ENCODE assay signal across 1 cellular context in genomic region chr6:148780918-148781436, GRCh38.
TF ChIP-seq lines count a peak whose summit lies in the region.

No MANE protein-coding gene starts in this region.

TF ChIP-seq in GM12878, 131 proteins besides CTCF, POLR2A, EP300 and RAD21 (continued from another document and continues in another):
- TF ChIP-seq, protein P1, sequence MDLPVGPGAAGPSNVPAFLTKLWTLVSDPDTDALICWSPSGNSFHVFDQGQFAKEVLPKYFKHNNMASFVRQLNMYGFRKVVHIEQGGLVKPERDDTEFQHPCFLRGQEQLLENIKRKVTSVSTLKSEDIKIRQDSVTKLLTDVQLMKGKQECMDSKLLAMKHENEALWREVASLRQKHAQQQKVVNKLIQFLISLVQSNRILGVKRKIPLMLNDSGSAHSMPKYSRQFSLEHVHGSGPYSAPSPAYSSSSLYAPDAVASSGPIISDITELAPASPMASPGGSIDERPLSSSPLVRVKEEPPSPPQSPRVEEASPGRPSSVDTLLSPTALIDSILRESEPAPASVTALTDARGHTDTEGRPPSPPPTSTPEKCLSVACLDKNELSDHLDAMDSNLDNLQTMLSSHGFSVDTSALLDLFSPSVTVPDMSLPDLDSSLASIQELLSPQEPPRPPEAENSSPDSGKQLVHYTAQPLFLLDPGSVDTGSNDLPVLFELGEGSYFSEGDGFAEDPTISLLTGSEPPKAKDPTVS (IDR thresholded peaks at IDR 0.05; ENCODE audit: low read depth, low read length), result no peak
- TF ChIP-seq MYC (IDR thresholded peaks at IDR 0.05; ENCODE audit: insufficient read depth, insufficient read length, insufficient replicate concordance, low read length, severe bottlenecking) (no peak), PAX8 (IDR thresholded peaks at IDR 0.05) (no peak), KAT2A (conservative IDR thresholded peaks at IDR 0.05; ENCODE audit: control insufficient read depth, low read depth, low read length) (no peak), SREBF1 (IDR thresholded peaks at IDR 0.05; ENCODE audit: low read length) (no peak), SMAD5 (IDR thresholded peaks at IDR 0.05; ENCODE audit: low read depth) (no peak), TCF3 (IDR thresholded peaks at IDR 0.05; ENCODE audit: borderline replicate concordance, insufficient read depth, low read depth, low read length) (no peak), NBN (IDR thresholded peaks at IDR 0.05) (no peak), SIX5 (IDR thresholded peaks at IDR 0.05; ENCODE audit: low read depth, low read length, severe bottlenecking) (no peak), POLR2AphosphoS5 (IDR thresholded peaks at IDR 0.05; ENCODE audit: low read length) (no peak), GABPA (IDR thresholded peaks at IDR 0.05; ENCODE audit: low read depth) (no peak), ZSCAN29 (IDR thresholded peaks at IDR 0.05) (no peak), LARP7 (IDR thresholded peaks at IDR 0.05) (no peak), TBL1XR1 (IDR thresholded peaks at IDR 0.05; ENCODE audit: low read depth, low read length) (peak; percentile 57; the same call in 1 of the 2 replicates), FOXK2 (IDR thresholded peaks at IDR 0.05) (no peak), BCL11A (IDR thresholded peaks at IDR 0.05; ENCODE audit: low read depth, low read length) (no peak), EED (IDR thresholded peaks at IDR 0.05; ENCODE audit: low read depth) (peak; percentile 58; the same call in 1 of the 2 replicates), MYB (IDR thresholded peaks at IDR 0.05; ENCODE audit: borderline replicate concordance, low read depth, low read length) (no peak), ZNF207 (IDR thresholded peaks at IDR 0.05; ENCODE audit: borderline replicate concordance) (no peak), PAX5 (IDR thresholded peaks at IDR 0.05; ENCODE audit: borderline replicate concordance, low read depth, low read length) (0 out of 2 replicates have a peak, but pooled peaks have one; percentile 20), SRF (IDR thresholded peaks at IDR 0.05; ENCODE audit: low read depth in 2 of 2, low read length in 2 of 2) (no peak), USF1 (IDR thresholded peaks at IDR 0.05; ENCODE audit: borderline replicate concordance, extremely low read length, insufficient read depth, low read depth, low read length) (no peak), PML (IDR thresholded peaks at IDR 0.05; ENCODE audit: low read length) (no peak), IKZF1 (conservative IDR thresholded peaks at IDR 0.05) (peak; percentile 59), YY1 (IDR thresholded peaks at IDR 0.05; ENCODE audit: low read depth, low read length) (no peak), KDM1A (IDR thresholded peaks at IDR 0.05; ENCODE audit: borderline replicate concordance) (no peak), WRNIP1 (IDR thresholded peaks at IDR 0.05; ENCODE audit: borderline replicate concordance, low read depth, low read length) (no peak), SPI1 (IDR thresholded peaks at IDR 0.05; ENCODE audit: borderline replicate concordance, insufficient read depth, low read depth, low read length) (peak; percentile 32; the same call in 1 of the 2 replicates), SMARCA5 (IDR thresholded peaks at IDR 0.05) (no peak), ZNF274 (IDR thresholded peaks at IDR 0.05; ENCODE audit: insufficient read depth, insufficient read length) (no peak), NFIC (IDR thresholded peaks at IDR 0.05; ENCODE audit: low read depth, low read length) (peak; percentile 79), RAD51 (IDR thresholded peaks at IDR 0.05) (0 out of 2 replicates have a peak, but pooled peaks have one; percentile 45), MXI1 (IDR thresholded peaks at IDR 0.05; ENCODE audit: low read depth, low read length) (peak; percentile 82), SIN3A (IDR thresholded peaks at IDR 0.05; ENCODE audit: low read depth, low read length) (no peak), SUPT20H (IDR thresholded peaks at IDR 0.05; ENCODE audit: borderline replicate concordance, control insufficient read depth, low read depth, low read length) (no peak), ESRRA (IDR thresholded peaks at IDR 0.05; ENCODE audit: low read length) (no peak), IRF4 (IDR thresholded peaks at IDR 0.05; ENCODE audit: low read depth, low read length) (peak; percentile 85), MTA2 (IDR thresholded peaks at IDR 0.05; ENCODE audit: low read depth) (peak; percentile 85), SMAD1 (IDR thresholded peaks at IDR 0.05; ENCODE audit: low read depth, partially characterized antibody) (no peak), NFXL1 (IDR thresholded peaks at IDR 0.05; ENCODE audit: borderline replicate concordance) (no peak), RBBP5 (conservative IDR thresholded peaks at IDR 0.05) (no peak), NR2C1 (IDR thresholded peaks at IDR 0.05) (no peak), STAT3 (IDR thresholded peaks at IDR 0.05; ENCODE audit: low read depth, low read length) (no peak), BCL3 (IDR thresholded peaks at IDR 0.05; ENCODE audit: borderline replicate concordance, insufficient read depth, low read depth, low read length, poor library complexity, severe bottlenecking) (no peak)
- TF ChIP-seq, protein P2, sequence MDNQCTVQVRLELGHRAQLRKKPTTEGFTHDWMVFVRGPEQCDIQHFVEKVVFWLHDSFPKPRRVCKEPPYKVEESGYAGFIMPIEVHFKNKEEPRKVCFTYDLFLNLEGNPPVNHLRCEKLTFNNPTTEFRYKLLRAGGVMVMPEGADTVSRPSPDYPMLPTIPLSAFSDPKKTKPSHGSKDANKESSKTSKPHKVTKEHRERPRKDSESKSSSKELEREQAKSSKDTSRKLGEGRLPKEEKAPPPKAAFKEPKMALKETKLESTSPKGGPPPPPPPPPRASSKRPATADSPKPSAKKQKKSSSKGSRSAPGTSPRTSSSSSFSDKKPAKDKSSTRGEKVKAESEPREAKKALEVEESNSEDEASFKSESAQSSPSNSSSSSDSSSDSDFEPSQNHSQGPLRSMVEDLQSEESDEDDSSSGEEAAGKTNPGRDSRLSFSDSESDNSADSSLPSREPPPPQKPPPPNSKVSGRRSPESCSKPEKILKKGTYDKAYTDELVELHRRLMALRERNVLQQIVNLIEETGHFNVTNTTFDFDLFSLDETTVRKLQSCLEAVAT (IDR thresholded peaks at IDR 0.05), result peak; percentile 55
- TF ChIP-seq, protein P3, sequence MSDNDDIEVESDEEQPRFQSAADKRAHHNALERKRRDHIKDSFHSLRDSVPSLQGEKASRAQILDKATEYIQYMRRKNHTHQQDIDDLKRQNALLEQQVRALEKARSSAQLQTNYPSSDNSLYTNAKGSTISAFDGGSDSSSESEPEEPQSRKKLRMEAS (IDR thresholded peaks at IDR 0.05; ENCODE audit: low read depth, low read length), result no peak
- TF ChIP-seq, protein P4, sequence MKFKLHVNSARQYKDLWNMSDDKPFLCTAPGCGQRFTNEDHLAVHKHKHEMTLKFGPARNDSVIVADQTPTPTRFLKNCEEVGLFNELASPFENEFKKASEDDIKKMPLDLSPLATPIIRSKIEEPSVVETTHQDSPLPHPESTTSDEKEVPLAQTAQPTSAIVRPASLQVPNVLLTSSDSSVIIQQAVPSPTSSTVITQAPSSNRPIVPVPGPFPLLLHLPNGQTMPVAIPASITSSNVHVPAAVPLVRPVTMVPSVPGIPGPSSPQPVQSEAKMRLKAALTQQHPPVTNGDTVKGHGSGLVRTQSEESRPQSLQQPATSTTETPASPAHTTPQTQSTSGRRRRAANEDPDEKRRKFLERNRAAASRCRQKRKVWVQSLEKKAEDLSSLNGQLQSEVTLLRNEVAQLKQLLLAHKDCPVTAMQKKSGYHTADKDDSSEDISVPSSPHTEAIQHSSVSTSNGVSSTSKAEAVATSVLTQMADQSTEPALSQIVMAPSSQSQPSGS (IDR thresholded peaks at IDR 0.05; ENCODE audit: low read length), result peak; percentile 81; the same call in 1 of the 2 replicates
- TF ChIP-seq, protein P5, sequence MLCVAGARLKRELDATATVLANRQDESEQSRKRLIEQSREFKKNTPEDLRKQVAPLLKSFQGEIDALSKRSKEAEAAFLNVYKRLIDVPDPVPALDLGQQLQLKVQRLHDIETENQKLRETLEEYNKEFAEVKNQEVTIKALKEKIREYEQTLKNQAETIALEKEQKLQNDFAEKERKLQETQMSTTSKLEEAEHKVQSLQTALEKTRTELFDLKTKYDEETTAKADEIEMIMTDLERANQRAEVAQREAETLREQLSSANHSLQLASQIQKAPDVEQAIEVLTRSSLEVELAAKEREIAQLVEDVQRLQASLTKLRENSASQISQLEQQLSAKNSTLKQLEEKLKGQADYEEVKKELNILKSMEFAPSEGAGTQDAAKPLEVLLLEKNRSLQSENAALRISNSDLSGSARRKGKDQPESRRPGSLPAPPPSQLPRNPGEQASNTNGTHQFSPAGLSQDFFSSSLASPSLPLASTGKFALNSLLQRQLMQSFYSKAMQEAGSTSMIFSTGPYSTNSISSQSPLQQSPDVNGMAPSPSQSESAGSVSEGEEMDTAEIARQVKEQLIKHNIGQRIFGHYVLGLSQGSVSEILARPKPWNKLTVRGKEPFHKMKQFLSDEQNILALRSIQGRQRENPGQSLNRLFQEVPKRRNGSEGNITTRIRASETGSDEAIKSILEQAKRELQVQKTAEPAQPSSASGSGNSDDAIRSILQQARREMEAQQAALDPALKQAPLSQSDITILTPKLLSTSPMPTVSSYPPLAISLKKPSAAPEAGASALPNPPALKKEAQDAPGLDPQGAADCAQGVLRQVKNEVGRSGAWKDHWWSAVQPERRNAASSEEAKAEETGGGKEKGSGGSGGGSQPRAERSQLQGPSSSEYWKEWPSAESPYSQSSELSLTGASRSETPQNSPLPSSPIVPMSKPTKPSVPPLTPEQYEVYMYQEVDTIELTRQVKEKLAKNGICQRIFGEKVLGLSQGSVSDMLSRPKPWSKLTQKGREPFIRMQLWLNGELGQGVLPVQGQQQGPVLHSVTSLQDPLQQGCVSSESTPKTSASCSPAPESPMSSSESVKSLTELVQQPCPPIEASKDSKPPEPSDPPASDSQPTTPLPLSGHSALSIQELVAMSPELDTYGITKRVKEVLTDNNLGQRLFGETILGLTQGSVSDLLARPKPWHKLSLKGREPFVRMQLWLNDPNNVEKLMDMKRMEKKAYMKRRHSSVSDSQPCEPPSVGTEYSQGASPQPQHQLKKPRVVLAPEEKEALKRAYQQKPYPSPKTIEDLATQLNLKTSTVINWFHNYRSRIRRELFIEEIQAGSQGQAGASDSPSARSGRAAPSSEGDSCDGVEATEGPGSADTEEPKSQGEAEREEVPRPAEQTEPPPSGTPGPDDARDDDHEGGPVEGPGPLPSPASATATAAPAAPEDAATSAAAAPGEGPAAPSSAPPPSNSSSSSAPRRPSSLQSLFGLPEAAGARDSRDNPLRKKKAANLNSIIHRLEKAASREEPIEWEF (IDR thresholded peaks at IDR 0.05; ENCODE audit: insufficient replicate concordance, low read depth, low read length), result no peak
- TF ChIP-seq, protein P6, sequence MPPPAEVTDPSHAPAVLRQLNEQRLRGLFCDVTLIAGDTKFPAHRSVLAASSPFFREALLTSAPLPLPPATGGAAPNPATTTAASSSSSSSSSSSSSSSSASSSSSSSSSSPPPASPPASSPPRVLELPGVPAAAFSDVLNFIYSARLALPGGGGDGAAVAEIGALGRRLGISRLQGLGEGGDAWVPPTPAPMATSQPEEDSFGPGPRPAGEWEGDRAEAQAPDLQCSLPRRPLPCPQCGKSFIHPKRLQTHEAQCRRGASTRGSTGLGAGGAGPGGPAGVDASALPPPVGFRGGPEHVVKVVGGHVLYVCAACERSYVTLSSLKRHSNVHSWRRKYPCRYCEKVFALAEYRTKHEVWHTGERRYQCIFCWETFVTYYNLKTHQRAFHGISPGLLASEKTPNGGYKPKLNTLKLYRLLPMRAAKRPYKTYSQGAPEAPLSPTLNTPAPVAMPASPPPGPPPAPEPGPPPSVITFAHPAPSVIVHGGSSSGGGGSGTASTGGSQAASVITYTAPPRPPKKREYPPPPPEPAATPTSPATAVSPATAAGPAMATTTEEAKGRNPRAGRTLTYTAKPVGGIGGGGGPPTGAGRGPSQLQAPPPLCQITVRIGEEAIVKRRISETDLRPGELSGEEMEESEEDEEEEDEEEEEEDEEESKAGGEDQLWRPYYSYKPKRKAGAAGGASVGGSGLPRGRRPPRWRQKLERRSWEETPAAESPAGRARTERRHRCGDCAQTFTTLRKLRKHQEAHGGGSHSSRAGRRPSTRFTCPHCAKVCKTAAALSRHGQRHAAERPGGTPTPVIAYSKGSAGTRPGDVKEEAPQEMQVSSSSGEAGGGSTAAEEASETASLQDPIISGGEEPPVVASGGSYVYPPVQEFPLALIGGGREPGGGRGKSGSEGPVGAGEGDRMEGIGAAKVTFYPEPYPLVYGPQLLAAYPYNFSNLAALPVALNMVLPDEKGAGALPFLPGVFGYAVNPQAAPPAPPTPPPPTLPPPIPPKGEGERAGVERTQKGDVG (CRISPR knock-in tag; IDR thresholded peaks at IDR 0.05), result no peak
- TF ChIP-seq, protein P7, sequence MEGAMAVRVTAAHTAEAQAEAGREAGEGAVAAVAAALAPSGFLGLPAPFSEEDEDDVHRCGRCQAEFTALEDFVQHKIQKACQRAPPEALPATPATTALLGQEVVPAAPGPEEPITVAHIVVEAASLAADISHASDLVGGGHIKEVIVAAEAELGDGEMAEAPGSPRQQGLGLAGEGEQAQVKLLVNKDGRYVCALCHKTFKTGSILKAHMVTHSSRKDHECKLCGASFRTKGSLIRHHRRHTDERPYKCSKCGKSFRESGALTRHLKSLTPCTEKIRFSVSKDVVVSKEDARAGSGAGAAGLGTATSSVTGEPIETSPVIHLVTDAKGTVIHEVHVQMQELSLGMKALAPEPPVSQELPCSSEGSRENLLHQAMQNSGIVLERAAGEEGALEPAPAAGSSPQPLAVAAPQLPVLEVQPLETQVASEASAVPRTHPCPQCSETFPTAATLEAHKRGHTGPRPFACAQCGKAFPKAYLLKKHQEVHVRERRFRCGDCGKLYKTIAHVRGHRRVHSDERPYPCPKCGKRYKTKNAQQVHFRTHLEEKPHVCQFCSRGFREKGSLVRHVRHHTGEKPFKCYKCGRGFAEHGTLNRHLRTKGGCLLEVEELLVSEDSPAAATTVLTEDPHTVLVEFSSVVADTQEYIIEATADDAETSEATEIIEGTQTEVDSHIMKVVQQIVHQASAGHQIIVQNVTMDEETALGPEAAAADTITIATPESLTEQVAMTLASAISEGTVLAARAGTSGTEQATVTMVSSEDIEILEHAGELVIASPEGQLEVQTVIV (IDR thresholded peaks at IDR 0.05; ENCODE audit: borderline replicate concordance, partially characterized antibody), result no peak
